ENCODE assay signal across 8 cellular contexts in genomic region chr5:98309785-98310566, GRCh38.
DNase-seq lines count a peak whose midpoint lies in the region; ATAC-seq, FAIRE-seq and TF ChIP-seq lines count a peak whose summit lies in the region.

No MANE protein-coding gene starts in this region.

- H3K9me3 Mint-ChIP-seq in CD4-positive, alpha-beta memory T cell = peaks cover 0 to 2% (median 0%) of the 10 kb centered on the region in 8 donors

- H2AFZ ChIP-seq in ACC112 (ENCODE audit: low read length, unreplicated experiment) (peak overlapping the region; percentile 29), mammary epithelial cell (ENCODE audit: low read depth, low read length) (peak overlapping the region; percentile 72)

- no peaks in the 10 kb centered on the region for H3K27me3 ChIP-seq in ACC112 (ENCODE audit: insufficient read depth, low read length)
- H3K27me3 ChIP-seq in mammary epithelial cell (ENCODE audit: insufficient read depth, low read length) = no peaks in the 10 kb centered on the region
- H3K27me3 ChIP-seq in CD4-positive, alpha-beta memory T cell (ENCODE audit: insufficient read depth, low read length) = no peaks in the 10 kb centered on the region

- H3K4me1 ChIP-seq in ACC112 (ENCODE audit: control insufficient read depth, insufficient read depth, low read length, unreplicated experiment) (peaks cover 55% of the 10 kb centered on the region), mammary epithelial cell (ENCODE audit: insufficient read depth, low read length) (peaks cover 51% of the 10 kb centered on the region), mucosa of descending colon (ENCODE audit: low read depth) (no peaks in the 10 kb centered on the region)
- H3K4me1 ChIP-seq in CD4-positive, alpha-beta memory T cell (ENCODE audit: insufficient read depth, low read length) = no peaks in the 10 kb centered on the region

- peaks cover 0 to 5% (median 4%) of the 10 kb centered on the region in 4 donors for H3K4me1 Mint-ChIP-seq in CD4-positive, alpha-beta memory T cell

- no peaks in the 10 kb centered on the region for H3K36me3 Mint-ChIP-seq in CD4-positive, alpha-beta memory T cell

- dilution Hi-C loops in mammary epithelial cell (cut with HindIII; ENCODE audit: low sequenced_read_pairs) = no loop called here

- TF ChIP-seq CTCF in mammary epithelial cell (conservative IDR thresholded peaks at IDR 0.05 in 1 of 2, IDR thresholded peaks at IDR 0.05 in 1 of 2; ENCODE audit: extremely low read depth in 1 of 2, insufficient read depth in 1 of 2, low read depth in 1 of 2, low read length in 2 of 2) = no peak
- TF ChIP-seq CTCF in mucosa of descending colon (IDR thresholded peaks at IDR 0.05) = no peak

- H3K9ac ChIP-seq in mammary epithelial cell (ENCODE audit: insufficient read depth, low read length) = peak overlapping the region; percentile 62

- H3K27ac ChIP-seq in ACC112 (ENCODE audit: low read depth, low read length) = peak overlapping the region; percentile 100
- peak overlapping the region; percentile 96 for H3K27ac ChIP-seq in mammary epithelial cell (ENCODE audit: insufficient read depth, low read depth, low read length)
- no peak overlapping the region for H3K27ac ChIP-seq in CD4-positive, alpha-beta memory T cell (ENCODE audit: low read depth, low read length)

- CTCF ChIA-PET in mammary epithelial cell (lab: Charles Lee; ENCODE audit: low non-redundant PET) = no interaction called here
- CTCF ChIA-PET in CD4-positive, alpha-beta memory T cell (lab: Charles Lee; ENCODE audit: partially characterized antibody) = no interaction called here

- no peaks in the 10 kb centered on the region for H4K20me1 ChIP-seq in mammary epithelial cell (ENCODE audit: insufficient read depth, low read length)

- DNase-seq in GM18507 (ENCODE audit: extremely low spot score, insufficient read length, low read depth) (no peak), NCI-H774 (lab: John Stamatoyannopoulos, UW) (peak; percentile 1), mammary epithelial cell (peak; percentile 99), mucosa of descending colon (no peak), mesenteric fat pad (ENCODE audit: low spot score) (no peak)
- DNase-seq in CD4-positive, alpha-beta memory T cell = no peak

- H3K4me2 ChIP-seq in mammary epithelial cell (ENCODE audit: insufficient read depth, low read depth, low read length) = peak overlapping the region; percentile 59

- in situ Hi-C loops in mammary epithelial cell (cut with MboI; ENCODE audit: low sequenced_read_pairs in 2 of 2) = no loop called here

- intact Hi-C loops in mammary epithelial cell (cut with micrococcal nuclease) (loop anchor here (1.0 to 5.0 kb wide), 5 partner anchors 39 to 463 kb away; partner anchors contain the start of gene RGMB), mucosa of descending colon (cut with DNase I, micrococcal nuclease) (no loop called here)
- intact Hi-C loops in CD4-positive, alpha-beta memory T cell (cut with micrococcal nuclease) = no loop called here

- TSS peak; percentile 44 for BruUV-seq in mammary epithelial cell (replicated peaks; lab: Mats Ljungman, UMichigan)

- POLR2A ChIA-PET in CD4-positive, alpha-beta memory T cell (lab: Charles Lee; ENCODE audit: partially characterized antibody) = no interaction called here

- no peak overlapping the region for H3K27ac Mint-ChIP-seq in CD4-positive, alpha-beta memory T cell

- H3K79me2 ChIP-seq in ACC112 (ENCODE audit: control insufficient read depth, insufficient read depth, low read length, unreplicated experiment) (no peaks in the 10 kb centered on the region), mammary epithelial cell (ENCODE audit: insufficient read depth, low read length) (no peaks in the 10 kb centered on the region)

- peak overlapping the region in 2 of 8 donors; percentile 0 to 43 for H3K4me3 Mint-ChIP-seq in CD4-positive, alpha-beta memory T cell

- H3K27me3 Mint-ChIP-seq in CD4-positive, alpha-beta memory T cell = no peaks in the 10 kb centered on the region

- ATAC-seq in HG02840 (IDR thresholded peaks at IDR 0.05; ENCODE audit: low FRiP score, unreplicated experiment) = peak; percentile 80
- peak; percentile 33 for ATAC-seq in mucosa of descending colon

- 18% methylated on average over 7 of the region's 7 CpGs for WGBS in mammary epithelial cell (ENCODE audit: low coverage, missing lambda C conversion rate)

- H3K36me3 ChIP-seq in ACC112 (ENCODE audit: insufficient read depth, low read length) (no peaks in the 10 kb centered on the region), mammary epithelial cell (ENCODE audit: insufficient read depth, low read length) (no peaks in the 10 kb centered on the region), mucosa of descending colon (ENCODE audit: low read depth) (no peaks in the 10 kb centered on the region)
- H3K36me3 ChIP-seq in CD4-positive, alpha-beta memory T cell (ENCODE audit: insufficient read depth, low read length) = no peaks in the 10 kb centered on the region

- H3K4me3 ChIP-seq in ACC112 (ENCODE audit: low read depth, low read length) (peak overlapping the region; percentile 59), mammary epithelial cell (replicated peaks in 1 of 3; ENCODE audit: insufficient read depth in 1 of 3, low read depth in 2 of 3, low read length in 3 of 3) (peak overlapping the region in 2 of 3 experiments; percentile 17 to 24), mucosa of descending colon (no peak overlapping the region)
- H3K4me3 ChIP-seq in CD4-positive, alpha-beta memory T cell (ENCODE audit: low read length in 2 of 2) = no peak overlapping the region

- FAIRE-seq in GM18507 (lab: Jason Lieb, UNC) = peak; percentile 67

- H3K9me3 ChIP-seq in mammary epithelial cell (replicated peaks; ENCODE audit: insufficient read depth, low read length) (no peaks in the 10 kb centered on the region), mucosa of descending colon (no peaks in the 10 kb centered on the region)
- H3K9me3 ChIP-seq in CD4-positive, alpha-beta memory T cell (ENCODE audit: control insufficient read depth in 1 of 2, low read length in 2 of 2) = no peaks in the 10 kb centered on the region

Comparison
In these comparisons a context has a peak if more than half of its experiments do, and no peak if none do; other contexts are left out.
1. H3K4me3 ChIP-seq: peak in ACC112 (single experiment) and mammary epithelial cell (2 of 3); none in mucosa of descending colon (single experiment) and CD4-positive, alpha-beta memory T cell (0 of 2).
2. DNase-seq: peak in NCI-H774 (single experiment) and mammary epithelial cell (single experiment); none in GM18507 (single experiment), mucosa of descending colon (0 of 3), mesenteric fat pad (single experiment) and CD4-positive, alpha-beta memory T cell (0 of 5).